In genomic region chr6:32837651-32838113, GRCh38 we compare ENCODE assay signal across 8 cellular contexts. TPM values are rescaled to one million over a fixed set of nuclear protein-coding genes. Genes with fewer than 3 reads are reported as not detected.
DNase-seq lines count a peak whose midpoint lies in the region; ATAC-seq, FAIRE-seq and TF ChIP-seq lines count a peak whose summit lies in the region.

No MANE protein-coding gene starts in this region.

- no TSS peak for BruUV-seq in GM12878 (replicated peaks; lab: Mats Ljungman, UMichigan)

- SMC1A ChIA-PET in GM12878 (lab: Charles Lee; ENCODE audit: uncharacterized antibody, unreplicated experiment): interaction anchor here (0.7 to 6.8 kb wide), 15 partner anchors 9 to 424 kb away, joined by 3 to 226 read pairs (median 11); partner anchors contain the start of genes HLA-DMA, HLA-DOB, PSMB9 and TAP1

- peaks cover 7 to 52% of the 10 kb centered on the region in 2 experiments for H3K36me3 ChIP-seq in GM12878 (ENCODE audit: control insufficient read depth in 2 of 2, insufficient read depth in 2 of 2, low read length in 1 of 2)
- peaks cover 0 to 23% of the 10 kb centered on the region in 2 donors for H3K36me3 ChIP-seq in lung (ENCODE audit: control insufficient read depth in 2 of 2, insufficient read depth in 2 of 2, low read length in 2 of 2)

- intact Hi-C loops in GM12878 (cut with micrococcal nuclease; ENCODE audit: unreplicated experiment): loop anchor here (1.0 to 2.0 kb wide), 4 partner anchors 16 to 147 kb away; partner anchors contain the start of gene TAP1

- no peak for TF ChIP-seq POLR2A in GM12878 (IDR thresholded peaks at IDR 0.05; ENCODE audit: low read depth, low read length)

- RAD21 ChIA-PET in GM12878 (lab: Charles Lee; ENCODE audit: unreplicated experiment): interaction anchor here (0.7 to 10.5 kb wide), 27 partner anchors 10 to 376 kb away, joined by 3 to 269 read pairs (median 9); partner anchors contain the start of genes HLA-DMA, HLA-DMB, PSMB9 and TAP1

- peak overlapping the region; percentile 75 for H3K27ac ChIP-seq in GM12878 (ENCODE audit: control insufficient read depth, insufficient read depth)
- H3K27ac ChIP-seq in lung (ENCODE audit: low read depth in 1 of 2, low read length in 1 of 2): peak overlapping the region; percentile 90 to 99

- CTCF ChIA-PET in GM12878 (lab: Yijun Ruan, JAX): interaction anchor here (0.8 to 10.7 kb wide), 42 partner anchors 11 to 592 kb away, joined by 3 to 311 read pairs (median 7); partner anchors contain the start of genes HLA-DMA, PSMB9 and TAP1

- DNase-seq in AG09309 (ENCODE audit: low read depth) (no peak), HK-2 (ENCODE audit: unreplicated experiment) (peak; percentile 48), GM12878 (ENCODE audit: low read depth, low spot score) (no peak), lung (ENCODE audit: low spot score) (no peak), D721Med (ENCODE audit: insufficient read length, low spot score) (no peak), NCI-H526 treated with DMSO at 0.1 percent for 48 hours (lab: John Stamatoyannopoulos, UW) (no peak)
- no peak for DNase-seq in NK-92 treated with Interleukin-12 subunit alpha and Interleukin-12 subunit beta, amount 100 ng/mL, for 24 hours (lab: John Stamatoyannopoulos, UW)

- TF ChIP-seq EP300 in GM12878 (IDR thresholded peaks at IDR 0.05; ENCODE audit: borderline replicate concordance in 1 of 2, control insufficient read depth in 1 of 2, low read depth in 2 of 2, low read length in 2 of 2): no peak

- WGBS in GM12878 (ENCODE audit: insufficient coverage, insufficient replicate concordance, low lambda C conversion rate, missing lambda C conversion rate): 2% methylated on average over 12 of the region's 12 CpGs
- 23 to 28% methylated on average over 12 of the region's 12 CpGs for WGBS in lung, 2 donors

- H3K9me3 ChIP-seq in GM12878 (replicated peaks; ENCODE audit: control insufficient read depth, insufficient read depth, low read length) (no peaks in the 10 kb centered on the region; the same call in 2 of the 3 replicates), lung (ENCODE audit: control insufficient read depth in 2 of 2, insufficient read depth in 1 of 2, low read length in 1 of 2) (no peaks in the 10 kb centered on the region)

- no peak; the same call in 1 of the 3 replicates for ATAC-seq in GM12878
- no peak for ATAC-seq in lung (ENCODE audit: insufficient read depth, low FRiP score)
- no peak for ATAC-seq in HG03460 (IDR thresholded peaks at IDR 0.05; ENCODE audit: unreplicated experiment)

- POLR2A ChIA-PET in GM12878 (lab: Charles Lee): interaction anchor here (0.6 to 10.5 kb wide), 22 partner anchors 9 to 661 kb away, joined by 3 to 357 read pairs (median 4); partner anchors contain the start of genes HLA-DMA, HLA-DMB, HLA-DPB1 and PSMB9

- FAIRE-seq in GM12878 (lab: Jason Lieb, UNC) (no peak), D721Med (lab: Jason Lieb, UNC) (no peak)

- in situ Hi-C loops in GM12878 (cut with MboI): no loop called here

- H3K4me1 ChIP-seq in GM12878 (ENCODE audit: control insufficient read depth, insufficient read depth, low read length) (peaks cover 58% of the 10 kb centered on the region), lung (ENCODE audit: control insufficient read depth in 2 of 2, insufficient read depth in 2 of 2, low read length in 2 of 2) (peaks cover 3 to 5% of the 10 kb centered on the region in 2 donors)

- TF ChIP-seq RAD21 in GM12878 (IDR thresholded peaks at IDR 0.05; ENCODE audit: insufficient read depth, low read depth, low read length): no peak

- peaks cover 49% of the 10 kb centered on the region for H3K79me2 ChIP-seq in GM12878 (ENCODE audit: control insufficient read depth, insufficient read depth, low read length)

- peak overlapping the region; percentile 89 for H3K4me3 ChIP-seq in AG09309 (ENCODE audit: control insufficient read depth, low read depth, low read length)
- peak overlapping the region; percentile 95 for H3K4me3 ChIP-seq in GM12878
- H3K4me3 ChIP-seq in lung: peak overlapping the region; percentile 89

- H2AFZ ChIP-seq in GM12878 (ENCODE audit: control insufficient read depth, low read depth, low read length): peak overlapping the region; percentile 63

- no peak for TF ChIP-seq CTCF in AG09309 (IDR thresholded peaks at IDR 0.05; ENCODE audit: control insufficient read depth, insufficient read depth, low read depth, low read length, missing control alignments)
- TF ChIP-seq CTCF in GM12878 (IDR thresholded peaks at IDR 0.05 in 2 of 3, conservative IDR thresholded peaks at IDR 0.05 in 1 of 3; ENCODE audit: control insufficient read depth in 2 of 3, extremely low read depth in 1 of 3, insufficient read depth in 1 of 3, low read depth in 3 of 3, low read length in 3 of 3): no peak
- TF ChIP-seq CTCF in lung (IDR thresholded peaks at IDR 0.05; ENCODE audit: control extremely low read depth, extremely low read depth): no peak
- TF ChIP-seq CTCF in D721Med (IDR thresholded peaks at IDR 0.05; ENCODE audit: insufficient read depth, missing control alignments): no peak

- H3K4me2 ChIP-seq in GM12878 (ENCODE audit: control insufficient read depth, insufficient read depth): peak overlapping the region; percentile 72

- no peaks in the 10 kb centered on the region for H4K20me1 ChIP-seq in GM12878 (ENCODE audit: control insufficient read depth, insufficient read depth)

- H3K9ac ChIP-seq in GM12878 (ENCODE audit: control insufficient read depth, insufficient read depth, low read length): peak overlapping the region; percentile 87

- H3K27me3 ChIP-seq in GM12878 (replicated peaks in 1 of 2; ENCODE audit: control insufficient read depth in 2 of 2, insufficient read depth in 2 of 2, low read length in 1 of 2) (no peaks in the 10 kb centered on the region), lung (ENCODE audit: control insufficient read depth, insufficient read depth) (no peaks in the 10 kb centered on the region)

RNA-seq across cellular contexts. Expression of gene TAP2, which starts 0.9 kb away (rescaled TPM):
- 57.5 and 70.6 TPM in 2 replicates for total RNA-seq in GM12878 (2013; cell fraction: nucleolus; rRNA removed)
- total RNA-seq in GM12878 (2014; rRNA removed): 58.1 and 60.3 TPM in 2 replicates
- 31.9 and 37.2 TPM in 2 replicates for total RNA-seq in GM12878 (2014; rRNA removed; fragmentation: Illumina TruSeq; extraction: Trizol)
- total RNA-seq in GM12878 (2021): 77.2 and 87.3 TPM in 2 replicates
- polyA plus RNA-seq in GM12878 (2011; ENCODE audit: low read depth): 17.3 TPM
- polyA plus RNA-seq in GM12878 (2011; rRNA removed): 25.5 and 38.8 TPM in 2 replicates
- polyA plus RNA-seq in GM12878 (2011; cell fraction: cytosol; rRNA removed): 34.8 and 37.7 TPM in 2 replicates
- 129 and 147 TPM in 2 replicates for polyA plus RNA-seq in GM12878 (2011; cell fraction: nucleus; rRNA removed)
- 31.6 and 38.9 TPM in 2 replicates for polyA plus RNA-seq in GM12878 (2012)
- polyA plus RNA-seq in GM12878 (2014; fragmentation: Illumina TruSeq; extraction: Trizol): 45.7 and 47.7 TPM in 2 replicates
- polyA plus RNA-seq in GM12878 (2014; fragmentation: Nextera tagmentation; extraction: Ambion mirVana): 1 to 10 TPM; 5.3 to 6.7 TPM
- 49.6 and 71.6 TPM in 2 replicates for polyA plus RNA-seq in GM12878 (2014; rRNA removed)
- polyA plus RNA-seq in GM12878 (2016; fragmentation: Nextera tagmentation; extraction: Ambion mirVana): 1 to 10 TPM; 8.3 to 9.0 TPM
- 36.8 and 38.2 TPM in 2 replicates for polyA minus RNA-seq in GM12878 (2011; rRNA and poly(A)+ RNA removed)
- polyA minus RNA-seq in GM12878 (2011; cell fraction: cytosol; rRNA and poly(A)+ RNA removed): 9.1 and 12.2 TPM in 2 replicates
- polyA minus RNA-seq in GM12878 (2011; cell fraction: nucleus; rRNA and poly(A)+ RNA removed): 32.5 and 50.3 TPM in 2 replicates
- 10 to 100 TPM; 15.2 to 63.2 TPM for total RNA-seq in lung
- polyA plus RNA-seq in lung: 10 to 100 TPM; 25.3 to 58.7 TPM

RNA-seq across cellular contexts. Expression of gene PSMB8, which starts 6.2 kb away (rescaled TPM):
- total RNA-seq in GM12878 (2013; cell fraction: nucleolus; rRNA removed): 49.6 and 50.1 TPM in 2 replicates
- total RNA-seq in GM12878 (2014; rRNA removed): 386 and 388 TPM in 2 replicates
- 311 and 327 TPM in 2 replicates for total RNA-seq in GM12878 (2014; rRNA removed; fragmentation: Illumina TruSeq; extraction: Trizol)
- 366 TPM in 2 replicates for total RNA-seq in GM12878 (2021)
- polyA plus RNA-seq in GM12878 (2011; ENCODE audit: low read depth): 129 TPM
- 321 and 384 TPM in 2 replicates for polyA plus RNA-seq in GM12878 (2011; rRNA removed)
- polyA plus RNA-seq in GM12878 (2011; cell fraction: cytosol; rRNA removed): 482 and 548 TPM in 2 replicates
- 310 and 330 TPM in 2 replicates for polyA plus RNA-seq in GM12878 (2011; cell fraction: nucleus; rRNA removed)
- polyA plus RNA-seq in GM12878 (2012): 201 TPM in 2 replicates
- polyA plus RNA-seq in GM12878 (2014; fragmentation: Illumina TruSeq; extraction: Trizol): 272 and 304 TPM in 2 replicates
- polyA plus RNA-seq in GM12878 (2014; fragmentation: Nextera tagmentation; extraction: Ambion mirVana): 100 to 1,000 TPM; 353 to 557 TPM
- polyA plus RNA-seq in GM12878 (2014; rRNA removed): 374 and 411 TPM in 2 replicates
- 100 to 1,000 TPM; 495 to 538 TPM for polyA plus RNA-seq in GM12878 (2016; fragmentation: Nextera tagmentation; extraction: Ambion mirVana)
- polyA minus RNA-seq in GM12878 (2011; rRNA and poly(A)+ RNA removed): 253 and 255 TPM in 2 replicates
- polyA minus RNA-seq in GM12878 (2011; cell fraction: cytosol; rRNA and poly(A)+ RNA removed): 49.0 and 55.5 TPM in 2 replicates
- 48.2 and 65.3 TPM in 2 replicates for polyA minus RNA-seq in GM12878 (2011; cell fraction: nucleus; rRNA and poly(A)+ RNA removed)
- total RNA-seq in lung: 10 to 100 TPM; 40.4 to 79.0 TPM
- polyA plus RNA-seq in lung: 100 to 1,000 TPM; 132 to 216 TPM

RNA-seq across cellular contexts. Expression of gene TAP1, which starts 15.8 kb away (rescaled TPM):
- 96.1 and 104 TPM in 2 replicates for total RNA-seq in GM12878 (2013; cell fraction: nucleolus; rRNA removed)
- 179 and 183 TPM in 2 replicates for total RNA-seq in GM12878 (2014; rRNA removed)
- total RNA-seq in GM12878 (2014; rRNA removed; fragmentation: Illumina TruSeq; extraction: Trizol): 103 and 108 TPM in 2 replicates
- total RNA-seq in GM12878 (2021): 177 and 194 TPM in 2 replicates
- 87.7 TPM for polyA plus RNA-seq in GM12878 (2011; ENCODE audit: low read depth)
- polyA plus RNA-seq in GM12878 (2011; rRNA removed): 136 and 198 TPM in 2 replicates
- 194 and 208 TPM in 2 replicates for polyA plus RNA-seq in GM12878 (2011; cell fraction: cytosol; rRNA removed)
- 238 and 367 TPM in 2 replicates for polyA plus RNA-seq in GM12878 (2011; cell fraction: nucleus; rRNA removed)
- 170 and 179 TPM in 2 replicates for polyA plus RNA-seq in GM12878 (2012)
- polyA plus RNA-seq in GM12878 (2014; fragmentation: Illumina TruSeq; extraction: Trizol): 107 and 126 TPM in 2 replicates
- polyA plus RNA-seq in GM12878 (2014; fragmentation: Nextera tagmentation; extraction: Ambion mirVana): 10 to 100 TPM; 33.4 to 60.0 TPM
- 160 and 161 TPM in 2 replicates for polyA plus RNA-seq in GM12878 (2014; rRNA removed)
- polyA plus RNA-seq in GM12878 (2016; fragmentation: Nextera tagmentation; extraction: Ambion mirVana): 100 to 1,000 TPM; 230 to 249 TPM
- polyA minus RNA-seq in GM12878 (2011; rRNA and poly(A)+ RNA removed): 154 and 194 TPM in 2 replicates
- polyA minus RNA-seq in GM12878 (2011; cell fraction: cytosol; rRNA and poly(A)+ RNA removed): 60.6 and 63.3 TPM in 2 replicates
- polyA minus RNA-seq in GM12878 (2011; cell fraction: nucleus; rRNA and poly(A)+ RNA removed): 62.0 and 67.4 TPM in 2 replicates
- total RNA-seq in lung: 10 to 100 TPM; 32.6 to 52.1 TPM
- 100 to 1,000 TPM in 1 of 2 donors, 10 to 100 TPM in 1; 63.6 to 181 TPM for polyA plus RNA-seq in lung

RNA-seq across cellular contexts. Expression of gene PSMB9, which starts 16.3 kb away (rescaled TPM):
- 21.6 and 24.8 TPM in 2 replicates for total RNA-seq in GM12878 (2013; cell fraction: nucleolus; rRNA removed)
- total RNA-seq in GM12878 (2014; rRNA removed) (251 and 255 TPM in 2 replicates), GM12878 (2014; rRNA removed; fragmentation: Illumina TruSeq; extraction: Trizol) (167 and 171 TPM in 2 replicates), GM12878 (2021) (237 and 271 TPM in 2 replicates), lung (10 to 100 TPM; 14.4 to 56.6 TPM)
- polyA plus RNA-seq in GM12878 (2011; ENCODE audit: low read depth): 109 TPM
- polyA plus RNA-seq in GM12878 (2011; rRNA removed) (253 and 359 TPM in 2 replicates), GM12878 (2014; fragmentation: Illumina TruSeq; extraction: Trizol) (86.8 and 181 TPM in 2 replicates), GM12878 (2014; fragmentation: Nextera tagmentation; extraction: Ambion mirVana) (100 to 1,000 TPM; 202 to 299 TPM), GM12878 (2014; rRNA removed) (341 and 375 TPM in 2 replicates), GM12878 (2016; fragmentation: Nextera tagmentation; extraction: Ambion mirVana) (100 to 1,000 TPM; 483 to 517 TPM), lung (100 to 1,000 TPM in 1 of 2 donors, 10 to 100 TPM in 1; 67.2 to 183 TPM)
- 446 and 599 TPM in 2 replicates for polyA plus RNA-seq in GM12878 (2011; cell fraction: cytosol; rRNA removed)
- 215 and 228 TPM in 2 replicates for polyA plus RNA-seq in GM12878 (2011; cell fraction: nucleus; rRNA removed)
- 183 and 244 TPM in 2 replicates for polyA plus RNA-seq in GM12878 (2012)
- 185 and 260 TPM in 2 replicates for polyA minus RNA-seq in GM12878 (2011; rRNA and poly(A)+ RNA removed)
- polyA minus RNA-seq in GM12878 (2011; cell fraction: cytosol; rRNA and poly(A)+ RNA removed): 78.0 and 81.2 TPM in 2 replicates
- polyA minus RNA-seq in GM12878 (2011; cell fraction: nucleus; rRNA and poly(A)+ RNA removed): 34.8 and 51.7 TPM in 2 replicates

RNA-seq across cellular contexts. Expression of gene HLA-DOB, which starts 20.9 kb away (rescaled TPM):
- total RNA-seq in GM12878 (2013; cell fraction: nucleolus; rRNA removed): 13.7 and 16.5 TPM in 2 replicates
- total RNA-seq in GM12878 (2014; rRNA removed) (38.4 and 43.5 TPM in 2 replicates), GM12878 (2014; rRNA removed; fragmentation: Illumina TruSeq; extraction: Trizol) (33.3 and 38.1 TPM in 2 replicates), GM12878 (2021) (30.3 and 31.5 TPM in 2 replicates), lung (1 to 10 TPM; 1.3 to 1.4 TPM)
- 62.1 TPM for polyA plus RNA-seq in GM12878 (2011; ENCODE audit: low read depth)
- polyA plus RNA-seq in GM12878 (2011; rRNA removed) (32.7 and 41.1 TPM in 2 replicates), GM12878 (2014; fragmentation: Illumina TruSeq; extraction: Trizol) (47.8 and 63.6 TPM in 2 replicates), GM12878 (2014; fragmentation: Nextera tagmentation; extraction: Ambion mirVana) (10 to 100 TPM; 75.6 to 79.1 TPM), GM12878 (2014; rRNA removed) (30.6 and 35.5 TPM in 2 replicates), GM12878 (2016; fragmentation: Nextera tagmentation; extraction: Ambion mirVana) (10 to 100 TPM; 27.4 to 29.6 TPM), lung (1 to 10 TPM; 1.2 to 2.7 TPM)
- polyA plus RNA-seq in GM12878 (2011; cell fraction: cytosol; rRNA removed): 25.8 and 29.7 TPM in 2 replicates
- 55.6 and 69.1 TPM in 2 replicates for polyA plus RNA-seq in GM12878 (2011; cell fraction: nucleus; rRNA removed)
- 50.2 and 60.2 TPM in 2 replicates for polyA plus RNA-seq in GM12878 (2012)
- polyA minus RNA-seq in GM12878 (2011; rRNA and poly(A)+ RNA removed): 13.2 and 15.1 TPM in 2 replicates
- polyA minus RNA-seq in GM12878 (2011; cell fraction: cytosol; rRNA and poly(A)+ RNA removed): 1.5 and 3.5 TPM in 2 replicates
- polyA minus RNA-seq in GM12878 (2011; cell fraction: nucleus; rRNA and poly(A)+ RNA removed): 8.5 and 10.1 TPM in 2 replicates
